Comparison of ENCODE assay signal across 1 cellular context in genomic region chrX:10483191-10483808, GRCh38.
TF ChIP-seq lines count a peak whose summit lies in the region.

No MANE protein-coding gene starts in this region.

TF ChIP-seq in IMR-90, 13 proteins besides CTCF, POLR2A, EP300 and RAD21 (continued from another document):
- TF ChIP-seq USF2 (IDR thresholded peaks at IDR 0.05; ENCODE audit: low read depth, low read length) (no peak), CHD1 (IDR thresholded peaks at IDR 0.05; ENCODE audit: low read depth, low read length) (no peak), RFX5 (IDR thresholded peaks at IDR 0.05; ENCODE audit: low read depth, low read length) (no peak), BHLHE40 (IDR thresholded peaks at IDR 0.05; ENCODE audit: low read depth, low read length) (no peak)
